In the genomic region with DNA sequence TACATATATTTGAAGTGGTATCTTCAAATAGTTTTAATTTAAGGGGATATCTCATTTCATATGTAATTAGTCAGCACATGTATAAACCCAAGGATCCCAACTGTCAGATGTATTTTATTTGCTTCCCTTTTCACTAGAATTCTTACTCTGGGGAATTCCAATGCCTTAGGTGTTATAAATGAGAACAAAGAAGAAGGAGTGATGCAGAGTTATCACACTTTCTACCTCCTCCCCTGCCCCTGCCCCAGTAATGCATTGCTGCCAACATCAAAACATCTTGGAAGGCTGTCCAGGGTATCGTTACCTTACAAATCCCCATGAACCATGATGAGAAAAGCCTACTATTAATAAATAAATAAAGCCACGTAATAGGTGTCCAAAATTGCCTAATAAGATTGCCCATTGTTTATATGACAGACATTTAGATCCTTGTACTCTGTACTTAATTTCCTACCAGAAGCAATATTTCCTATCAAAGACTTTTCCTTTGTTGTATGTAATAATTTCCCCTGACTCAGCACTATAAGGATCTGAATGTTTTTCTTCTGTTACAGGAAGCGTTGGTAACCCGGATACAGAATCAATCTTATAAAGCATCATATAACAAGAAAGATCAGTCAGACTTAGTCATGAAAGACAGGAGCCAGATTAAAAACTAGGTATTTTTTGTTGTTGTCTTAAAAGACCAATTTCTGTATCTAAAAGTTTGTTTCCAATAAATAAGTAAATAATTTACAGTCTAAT, we compare ENCODE assay signal across 12 cellular contexts. TPM values are rescaled to one million over a fixed set of nuclear protein-coding genes. Genes with fewer than 3 reads are reported as not detected.
DNase-seq lines count a peak whose midpoint lies in the region; ATAC-seq, FAIRE-seq and TF ChIP-seq lines count a peak whose summit lies in the region.
"Had no signal": no experiment of that assay in that cellular context is flagged by ENCODE, and none has a peak within 500 bp of the region (broad histone marks: within the 10 kb centered on the region; RNA-seq: fewer than 3 reads in every experiment).

No MANE protein-coding gene starts in this region.

- DNase-seq in IMR-90 (peak; percentile 44), kidney (no peak), SW 1271 (lab: John Stamatoyannopoulos, UW) (no peak), stomach (no peak), NCI-H345 (lab: John Stamatoyannopoulos, UW) (no peak), NCI-H187 (lab: John Stamatoyannopoulos, UW) (no peak)
- DNase-seq in activated naive CD8-positive, alpha-beta T cell treated with anti-CD3 and anti-CD28 coated beads, Interleukin-2, amount 10 ng/mL, durations not matched to agents 7 days and 5 days: no peak
- DNase-seq: COR-L47, heart right ventricle, OCI-M1 had no signal

- H3K27ac ChIP-seq in ACC112 (ENCODE audit: low read depth, low read length) (peak overlapping the region; percentile 79), IMR-90 (ENCODE audit: insufficient read depth, low read length) (no peak overlapping the region), kidney (ENCODE audit: low read depth in 2 of 2, low read length in 2 of 2) (no peak overlapping the region), stomach (peak overlapping the region in 1 of 5 donors; percentile 15)
- H3K27ac ChIP-seq: thoracic aorta had no signal

- H3K79me2 ChIP-seq in ACC112 (ENCODE audit: control insufficient read depth, insufficient read depth, low read length, unreplicated experiment): peaks cover 4% of the 10 kb centered on the region

- H3K4me3 ChIP-seq in ACC112 (ENCODE audit: low read depth, low read length): no peak overlapping the region
- no peak overlapping the region for H3K4me3 ChIP-seq in IMR-90 (ENCODE audit: insufficient read depth, low read depth, low read length)
- H3K4me3 ChIP-seq in kidney (ENCODE audit: low read length in 2 of 2): no peak overlapping the region
- H3K4me3 ChIP-seq in stomach: no peak overlapping the region
- H3K4me3 ChIP-seq: heart right ventricle, thoracic aorta had no signal

- no peak overlapping the region; the same call in 1 of the 2 replicates for H2AK5ac ChIP-seq in IMR-90 (ENCODE audit: low read depth, low read length)

- no peak for TF ChIP-seq RAD21 in IMR-90 (IDR thresholded peaks at IDR 0.05; ENCODE audit: low read length)

- H3K9me3 Mint-ChIP-seq in activated naive CD8-positive, alpha-beta T cell treated with anti-CD3 and anti-CD28 coated beads, Interleukin-2, amount 10 ng/mL, durations not matched to agents 7 days and 5 days: no peaks in the 10 kb centered on the region

- no peak overlapping the region for H4K5ac ChIP-seq in IMR-90 (ENCODE audit: low read depth, low read length)

- dilution Hi-C loops in IMR-90 (cut with HindIII; ENCODE audit: low sequenced_read_pairs, unreplicated experiment): no loop called here

- H4K8ac ChIP-seq in IMR-90 (ENCODE audit: low read depth in 2 of 2, low read length in 2 of 2): no peak overlapping the region

- H3K4me3 Mint-ChIP-seq in activated naive CD8-positive, alpha-beta T cell treated with anti-CD3 and anti-CD28 coated beads, Interleukin-2, amount 10 ng/mL, durations not matched to agents 7 days and 5 days: peak overlapping the region; percentile 43

- no TSS peak for BruUV-seq in IMR-90 (replicated peaks; lab: Mats Ljungman, UMichigan)

- peaks cover 8 to 21% of the 10 kb centered on the region in 2 experiments for H3K79me1 ChIP-seq in IMR-90 (ENCODE audit: low read depth in 1 of 2, low read length in 2 of 2)

- peaks cover 22% of the 10 kb centered on the region; the same call in 1 of the 2 replicates for H3K36me3 ChIP-seq in ACC112 (ENCODE audit: insufficient read depth, low read length)
- no peaks in the 10 kb centered on the region for H3K36me3 ChIP-seq in IMR-90 (ENCODE audit: control insufficient read depth, insufficient read depth, low read length)
- H3K36me3 ChIP-seq in kidney (ENCODE audit: control insufficient read depth in 1 of 2, insufficient read depth in 2 of 2, low read length in 2 of 2): no peaks in the 10 kb centered on the region
- peaks cover 0 to 3% (median 0%) of the 10 kb centered on the region in 4 donors for H3K36me3 ChIP-seq in stomach
- H3K36me3 ChIP-seq: thoracic aorta had no signal

- FAIRE-seq in kidney (lab: Jason Lieb, UNC): peak; percentile 84

- POLR2A ChIA-PET in IMR-90 (lab: Charles Lee; ENCODE audit: unreplicated experiment): no interaction called here
- POLR2A ChIA-PET in activated naive CD8-positive, alpha-beta T cell treated with anti-CD3 and anti-CD28 coated beads, Interleukin-2, amount 10 ng/mL, durations not matched to agents 7 days and 5 days (lab: Charles Lee): no interaction called here

- H3K27me3 Mint-ChIP-seq in activated naive CD8-positive, alpha-beta T cell treated with anti-CD3 and anti-CD28 coated beads, Interleukin-2, amount 10 ng/mL, durations not matched to agents 7 days and 5 days: no peaks in the 10 kb centered on the region

- TF ChIP-seq POLR2A in IMR-90 (IDR thresholded peaks at IDR 0.05; ENCODE audit: low read depth, low read length) (no peak), stomach (IDR thresholded peaks at IDR 0.05) (no peak)

- TF ChIP-seq EP300 in stomach (IDR thresholded peaks at IDR 0.05): no peak

- peaks cover 4% of the 10 kb centered on the region; the same call in 1 of the 2 replicates for H3K9me1 ChIP-seq in IMR-90 (ENCODE audit: insufficient read depth, low read length)

- H3K56ac ChIP-seq in IMR-90 (ENCODE audit: extremely low read depth, insufficient read depth, low read length): no peak overlapping the region

- H3K18ac ChIP-seq in IMR-90 (ENCODE audit: low read depth, low read length): no peak overlapping the region

- H3K9ac ChIP-seq in IMR-90 (ENCODE audit: low read depth, low read length) (no peak overlapping the region), kidney (ENCODE audit: low read length in 2 of 2) (no peak overlapping the region)

- no peak overlapping the region for H2AK9ac ChIP-seq in IMR-90 (replicated peaks; ENCODE audit: low read depth, low read length, poor library complexity)

- WGBS in IMR-90 (ENCODE audit: extremely low coverage in 2 of 2, insufficient read length in 1 of 2), 2 experiments: no CpG with 5 or more reads among the region's 4 CpGs
- 64 to 86% (median 77%) methylated on average over 4 of the region's 4 CpGs for WGBS in stomach, 5 donors

- no peak overlapping the region for H3K14ac ChIP-seq in IMR-90 (replicated peaks; ENCODE audit: low read depth, low read length)

- H2AFZ ChIP-seq in ACC112 (ENCODE audit: low read length, unreplicated experiment): no peak overlapping the region
- H2AFZ ChIP-seq in IMR-90 (replicated peaks; ENCODE audit: low read length, poor library complexity): no peak overlapping the region

- peaks cover 61% of the 10 kb centered on the region for H3K36me3 Mint-ChIP-seq in activated naive CD8-positive, alpha-beta T cell treated with anti-CD3 and anti-CD28 coated beads, Interleukin-2, amount 10 ng/mL, durations not matched to agents 7 days and 5 days

- TF ChIP-seq CTCF in IMR-90 (conservative IDR thresholded peaks at IDR 0.05; ENCODE audit: low read depth, low read length) (no peak), kidney (IDR thresholded peaks at IDR 0.05; ENCODE audit: borderline replicate concordance, extremely low read depth, insufficient read depth) (no peak), stomach (IDR thresholded peaks at IDR 0.05) (no peak)

- no peak overlapping the region for H3K23ac ChIP-seq in IMR-90 (ENCODE audit: low read depth, low read length)

- no peak overlapping the region for H2BK5ac ChIP-seq in IMR-90 (ENCODE audit: low read depth, low read length, poor library complexity, severe bottlenecking)

- H3K4me1 ChIP-seq in ACC112 (ENCODE audit: control insufficient read depth, insufficient read depth, low read length, unreplicated experiment): peaks cover 37% of the 10 kb centered on the region
- peaks cover 3% of the 10 kb centered on the region; the same call in 1 of the 2 replicates for H3K4me1 ChIP-seq in IMR-90 (ENCODE audit: control insufficient read depth, insufficient read depth, low read length)
- peaks cover 3 to 4% of the 10 kb centered on the region in 2 donors for H3K4me1 ChIP-seq in kidney (ENCODE audit: control insufficient read depth in 1 of 2, insufficient read depth in 1 of 2, low read depth in 1 of 2, low read length in 2 of 2)
- peaks cover 0 to 35% (median 8%) of the 10 kb centered on the region in 4 donors for H3K4me1 ChIP-seq in stomach

- no peak overlapping the region for H2BK120ac ChIP-seq in IMR-90 (ENCODE audit: low read depth, low read length)

- H3K9me3 ChIP-seq in IMR-90 (ENCODE audit: control insufficient read depth, insufficient read depth, low read length): no peaks in the 10 kb centered on the region
- H3K9me3 ChIP-seq in kidney (ENCODE audit: control insufficient read depth in 1 of 2, low read length in 2 of 2): no peaks in the 10 kb centered on the region
- H3K9me3 ChIP-seq in stomach: no peaks in the 10 kb centered on the region
- H3K9me3 ChIP-seq: heart right ventricle, thoracic aorta had no signal

- no peaks in the 10 kb centered on the region for H4K20me1 ChIP-seq in IMR-90 (ENCODE audit: insufficient read depth, low read length)

- peak overlapping the region; percentile 75 for H3K27ac Mint-ChIP-seq in activated naive CD8-positive, alpha-beta T cell treated with anti-CD3 and anti-CD28 coated beads, Interleukin-2, amount 10 ng/mL, durations not matched to agents 7 days and 5 days

- H4K91ac ChIP-seq in IMR-90 (ENCODE audit: insufficient read depth, low read depth, low read length): no peak overlapping the region

- H3K27me3 ChIP-seq in ACC112 (ENCODE audit: insufficient read depth, low read length): no peaks in the 10 kb centered on the region
- H3K27me3 ChIP-seq in IMR-90 (ENCODE audit: control insufficient read depth, insufficient read depth, low read length): no peaks in the 10 kb centered on the region
- H3K27me3 ChIP-seq in stomach: no peaks in the 10 kb centered on the region
- H3K27me3 ChIP-seq: heart right ventricle had no signal

- no peak overlapping the region for H3K4me2 ChIP-seq in IMR-90 (ENCODE audit: low read depth, low read length)

- H3K4ac ChIP-seq in IMR-90 (ENCODE audit: low read depth, low read length): 0 out of 2 replicates have a peak overlapping the region, but pooled peaks have one; percentile 13

- in situ Hi-C loops in IMR-90 (cut with MboI; ENCODE audit: low sequenced_read_pairs): no loop called here

- no peak overlapping the region; the same call in 2 of the 3 replicates for H2BK15ac ChIP-seq in IMR-90 (ENCODE audit: low read depth, low read length)

- H3K4me1 Mint-ChIP-seq in activated naive CD8-positive, alpha-beta T cell treated with anti-CD3 and anti-CD28 coated beads, Interleukin-2, amount 10 ng/mL, durations not matched to agents 7 days and 5 days: peaks cover 62% of the 10 kb centered on the region

- H2BK20ac ChIP-seq in IMR-90 (ENCODE audit: low read depth, low read length): no peak overlapping the region

- CTCF ChIA-PET in IMR-90 (lab: Yijun Ruan, JAX): no interaction called here

- no peak for ATAC-seq in IMR-90 (ENCODE audit: low read depth)
- ATAC-seq in activated naive CD8-positive, alpha-beta T cell treated with anti-CD3 and anti-CD28 coated beads, Interleukin-2, amount 10 ng/mL, durations not matched to agents 7 days and 5 days (ENCODE audit: low read depth): no peak

- intact Hi-C loops in IMR-90 (cut with micrococcal nuclease) (loop anchor here (10.0 kb wide), 1 partner anchor 275 kb away; no protein-coding TSS in a partner anchor), kidney (cut with DNase I) (no loop called here), stomach (cut with DNase I; ENCODE audit: low total_unique reads) (no loop called here)

RNA-seq across cellular contexts. Expression of a gene that starts 38.8 kb away (rescaled TPM):
- total RNA-seq in IMR-90 (2012; rRNA removed): 20.1 and 28.6 TPM in 2 replicates
- polyA plus RNA-seq in IMR-90 (2012; rRNA removed): 10.1 and 10.2 TPM in 2 replicates
- polyA plus RNA-seq in IMR-90 (2012; cell fraction: cytosol; rRNA removed): 2.7 and 5.9 TPM in 2 replicates
- 7.1 and 45.1 TPM in 2 replicates for polyA plus RNA-seq in IMR-90 (2012; cell fraction: nucleus; rRNA removed; ENCODE audit: low replicate concordance)
- total RNA-seq in activated naive CD8-positive, alpha-beta T cell treated with anti-CD3 and anti-CD28 coated beads, Interleukin-2, amount 10 ng/mL, durations not matched to agents 7 days and 5 days: 100 to 1,000 TPM; 146 to 157 TPM
- total RNA-seq in kidney: 48.4 TPM
- 7.7 TPM for polyA plus RNA-seq in kidney (ENCODE audit: insufficient read depth, low read depth, low replicate concordance)
- 10 to 100 TPM; 26.4 to 94.4 (median 75.9) TPM for total RNA-seq in stomach
- polyA plus RNA-seq in stomach: 1 to 10 TPM; 6.9 to 8.9 (median 7.2) TPM
